In genomic region chr15:84477550-84477949, GRCh38 we compare ENCODE assay signal across 7 cellular contexts.
A peak's percentile ranks its signal among the peaks of the same experiment; 100 is the strongest.
DNase-seq lines count a peak whose midpoint lies in the region; ATAC-seq lines count a peak whose summit lies in the region.
"Not testable (repeated sequence)": the region's sequence is repeated elsewhere in the genome, so short reads cannot be mapped to it uniquely, and the experiment has no call there.

No MANE protein-coding gene starts in this region.

- not testable (repeated sequence) for DNase-seq in T-helper 17 cell, naive B cell

- not testable (repeated sequence) for H3K9me3 Mint-ChIP-seq in naive B cell

- H3K27me3 Mint-ChIP-seq in T-helper 17 cell, naive B cell: not testable (repeated sequence)

- ATAC-seq in GM19023 (IDR thresholded peaks at IDR 0.05; ENCODE audit: unreplicated experiment) (peak; percentile 90), GM21447 (IDR thresholded peaks at IDR 0.05; ENCODE audit: unreplicated experiment) (peak; percentile 60), HG02759 (IDR thresholded peaks at IDR 0.05; ENCODE audit: unreplicated experiment) (peak; percentile 84), HG03196 (IDR thresholded peaks at IDR 0.05; ENCODE audit: unreplicated experiment) (peak; percentile 88), T-helper 17 cell (peak; percentile 89), esophagus mucosa (peak; percentile 90), naive B cell (ENCODE audit: low read depth in 2 of 2) (peak; percentile 85 to 87)

- not testable (repeated sequence) for H3K4me3 Mint-ChIP-seq in T-helper 17 cell, naive B cell

- H3K9me3 ChIP-seq in T-helper 17 cell (ENCODE audit: control insufficient read depth, low read length, poor library complexity, severe bottlenecking), result not testable (repeated sequence)

- H3K36me3 Mint-ChIP-seq in T-helper 17 cell (ENCODE audit: low read depth); naive B cell: not testable (repeated sequence)

- not testable (repeated sequence) for H3K4me1 Mint-ChIP-seq in T-helper 17 cell, naive B cell

- not testable (repeated sequence) for H3K27ac Mint-ChIP-seq in T-helper 17 cell, naive B cell
